In the genomic region with DNA sequence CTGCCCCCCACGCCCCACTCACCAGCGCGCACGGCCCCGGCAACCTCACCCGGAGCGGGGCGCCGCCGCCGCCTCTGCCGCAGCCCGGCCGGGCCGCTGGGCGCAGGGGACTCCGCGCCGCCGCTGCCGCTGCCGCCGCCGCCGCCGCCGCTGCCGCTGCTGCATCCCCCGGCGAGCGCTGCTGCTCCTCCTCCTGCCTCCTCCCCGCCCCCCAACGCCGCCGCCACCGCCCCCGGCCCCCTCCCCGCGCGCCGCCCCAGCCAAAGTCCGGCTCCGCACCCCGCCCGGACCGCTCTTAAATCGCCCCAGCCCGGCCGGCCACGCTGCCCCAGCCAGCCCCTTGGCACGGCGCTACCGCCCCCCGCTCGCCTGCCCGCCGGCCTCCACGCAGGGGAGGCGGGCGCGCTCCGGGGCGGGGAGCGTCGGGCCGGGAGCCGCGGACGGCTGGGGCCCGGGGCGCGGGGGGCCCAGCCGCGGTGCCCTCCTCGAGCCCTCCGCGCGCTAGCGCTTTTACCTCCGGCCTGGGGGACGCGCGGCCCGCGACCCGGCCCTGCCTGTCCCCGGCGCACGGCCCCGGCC, we compare ENCODE assay signal across 8 cellular contexts. TPM values are rescaled to one million over a fixed set of nuclear protein-coding genes. Genes with fewer than 3 reads are reported as not detected.
DNase-seq lines count a peak whose midpoint lies in the region; ATAC-seq and TF ChIP-seq lines count a peak whose summit lies in the region.

A gene (minus strand): TSS at position 161 of the 579 bp plus-strand sequence. CDS start 28,118 bp downstream, outside the sequence.

- ATAC-seq in thoracic aorta (ENCODE audit: insufficient number of reproducible peaks, low FRiP score, low read depth), result peak; percentile 33
- ATAC-seq in GM18498 (IDR thresholded peaks at IDR 0.05; ENCODE audit: unreplicated experiment), result no peak
- no peak for ATAC-seq in HG02798 (IDR thresholded peaks at IDR 0.05; ENCODE audit: poor library complexity, unreplicated experiment)

- peaks cover 40% of the 10 kb centered on the region for H3K27me3 ChIP-seq in HUES64 (ENCODE audit: insufficient read depth, low read length)
- H3K27me3 ChIP-seq in colonic mucosa, result no peaks in the 10 kb centered on the region
- no peaks in the 10 kb centered on the region for H3K27me3 ChIP-seq in liver (ENCODE audit: control insufficient read depth in 4 of 4, insufficient read depth in 4 of 4, low read length in 3 of 4)
- no peaks in the 10 kb centered on the region for H3K27me3 ChIP-seq in thoracic aorta (replicated peaks; ENCODE audit: insufficient read depth)

- peak within 1 kb of the TSS; percentile 75 for H3K9ac ChIP-seq in HUES64 (ENCODE audit: low read depth, low read length)
- H3K9ac ChIP-seq in colonic mucosa (ENCODE audit: low read depth in 2 of 2, low read length in 2 of 2), result peak within 1 kb of the TSS; percentile 70 to 74
- peak within 1 kb of the TSS; percentile 28 to 68 for H3K9ac ChIP-seq in liver (ENCODE audit: low read depth in 1 of 2, low read length in 2 of 2)

- intact Hi-C loops in colonic mucosa (cut with DNase I), result loop anchor here (5.0 kb wide), 1 partner anchor 837 kb away; no protein-coding TSS in a partner anchor

- H3K9me3 ChIP-seq in HUES64 (ENCODE audit: insufficient read depth, low read depth, low read length) (no peaks in the 10 kb centered on the region), colonic mucosa (no peaks in the 10 kb centered on the region), liver (ENCODE audit: control insufficient read depth in 4 of 4, low read length in 3 of 4) (no peaks in the 10 kb centered on the region), thoracic aorta (no peaks in the 10 kb centered on the region)

- H3K36me3 ChIP-seq in HUES64 (ENCODE audit: insufficient read depth, low read length), result peaks cover 4% of the 10 kb centered on the region; the same call in 1 of the 2 replicates
- H3K36me3 ChIP-seq in colonic mucosa, result no peaks in the 10 kb centered on the region
- H3K36me3 ChIP-seq in liver (ENCODE audit: control insufficient read depth in 4 of 4, insufficient read depth in 3 of 4, low read depth in 1 of 4, low read length in 3 of 4), result no peaks in the 10 kb centered on the region
- H3K36me3 ChIP-seq in thoracic aorta, result no peaks in the 10 kb centered on the region

- no peak for TF ChIP-seq RAD21 in liver (IDR thresholded peaks at IDR 0.05)

- H3K4me1 ChIP-seq in HUES64 (ENCODE audit: insufficient read depth, low read length) (peaks cover 30% of the 10 kb centered on the region), colonic mucosa (no peaks in the 10 kb centered on the region), liver (ENCODE audit: control insufficient read depth in 4 of 4, insufficient read depth in 4 of 4, low read length in 3 of 4) (peaks cover 0 to 42% (median 27%) of the 10 kb centered on the region in 4 donors), thoracic aorta (ENCODE audit: control insufficient read depth in 1 of 2, low read depth in 2 of 2) (peaks cover 6 to 14% of the 10 kb centered on the region in 2 donors)

- H3K27ac ChIP-seq in HUES64 (ENCODE audit: low read depth, low read length) (no peak within 1 kb of the TSS; the same call in 1 of the 2 replicates), colonic mucosa (peak within 1 kb of the TSS; percentile 82), liver (ENCODE audit: low read depth in 1 of 2, low read length in 2 of 2) (peak within 1 kb of the TSS; percentile 68 to 70), thoracic aorta (peak within 1 kb of the TSS; percentile 63 to 72)

- peak within 1 kb of the TSS; percentile 83 for H3K4me3 ChIP-seq in HUES64 (ENCODE audit: low read length)
- peak within 1 kb of the TSS; percentile 73 for H3K4me3 ChIP-seq in colonic mucosa
- peak within 1 kb of the TSS; percentile 72 to 83 (median 72) for H3K4me3 ChIP-seq in liver (ENCODE audit: low read depth in 1 of 3, low read length in 3 of 3)
- H3K4me3 ChIP-seq in thoracic aorta, result peak within 1 kb of the TSS; percentile 78

- TF ChIP-seq CTCF in colonic mucosa (IDR thresholded peaks at IDR 0.05), result no peak
- no peak for TF ChIP-seq CTCF in liver (IDR thresholded peaks at IDR 0.05; ENCODE audit: low read depth, low read length, missing input control)
- no peak for TF ChIP-seq CTCF in thoracic aorta (IDR thresholded peaks at IDR 0.05)

- WGBS in HUES64, result under 1% methylated on average over 79 of the region's 90 CpGs
- WGBS in liver, result 2% methylated on average over 90 of the region's 90 CpGs

- DNase-seq in AG20443 (ENCODE audit: low spot score) (peak; percentile 39), colonic mucosa (peak; percentile 70), thoracic aorta (ENCODE audit: low spot score) (no peak), NCI-H2107 (lab: John Stamatoyannopoulos, UW) (no peak)

TF ChIP-seq in liver, 16 proteins besides CTCF, POLR2A, EP300 and RAD21:
- no peak for TF ChIP-seq SP1 (IDR thresholded peaks at IDR 0.05)
- TF ChIP-seq EGR1 (IDR thresholded peaks at IDR 0.05; ENCODE audit: low read depth in 2 of 2), result no peak
- TF ChIP-seq HNF4A (conservative IDR thresholded peaks at IDR 0.05), result no peak
- no peak for TF ChIP-seq TAF1 (conservative IDR thresholded peaks at IDR 0.05)
- TF ChIP-seq FOXA2 (IDR thresholded peaks at IDR 0.05), result no peak
- TF ChIP-seq, protein P1, sequence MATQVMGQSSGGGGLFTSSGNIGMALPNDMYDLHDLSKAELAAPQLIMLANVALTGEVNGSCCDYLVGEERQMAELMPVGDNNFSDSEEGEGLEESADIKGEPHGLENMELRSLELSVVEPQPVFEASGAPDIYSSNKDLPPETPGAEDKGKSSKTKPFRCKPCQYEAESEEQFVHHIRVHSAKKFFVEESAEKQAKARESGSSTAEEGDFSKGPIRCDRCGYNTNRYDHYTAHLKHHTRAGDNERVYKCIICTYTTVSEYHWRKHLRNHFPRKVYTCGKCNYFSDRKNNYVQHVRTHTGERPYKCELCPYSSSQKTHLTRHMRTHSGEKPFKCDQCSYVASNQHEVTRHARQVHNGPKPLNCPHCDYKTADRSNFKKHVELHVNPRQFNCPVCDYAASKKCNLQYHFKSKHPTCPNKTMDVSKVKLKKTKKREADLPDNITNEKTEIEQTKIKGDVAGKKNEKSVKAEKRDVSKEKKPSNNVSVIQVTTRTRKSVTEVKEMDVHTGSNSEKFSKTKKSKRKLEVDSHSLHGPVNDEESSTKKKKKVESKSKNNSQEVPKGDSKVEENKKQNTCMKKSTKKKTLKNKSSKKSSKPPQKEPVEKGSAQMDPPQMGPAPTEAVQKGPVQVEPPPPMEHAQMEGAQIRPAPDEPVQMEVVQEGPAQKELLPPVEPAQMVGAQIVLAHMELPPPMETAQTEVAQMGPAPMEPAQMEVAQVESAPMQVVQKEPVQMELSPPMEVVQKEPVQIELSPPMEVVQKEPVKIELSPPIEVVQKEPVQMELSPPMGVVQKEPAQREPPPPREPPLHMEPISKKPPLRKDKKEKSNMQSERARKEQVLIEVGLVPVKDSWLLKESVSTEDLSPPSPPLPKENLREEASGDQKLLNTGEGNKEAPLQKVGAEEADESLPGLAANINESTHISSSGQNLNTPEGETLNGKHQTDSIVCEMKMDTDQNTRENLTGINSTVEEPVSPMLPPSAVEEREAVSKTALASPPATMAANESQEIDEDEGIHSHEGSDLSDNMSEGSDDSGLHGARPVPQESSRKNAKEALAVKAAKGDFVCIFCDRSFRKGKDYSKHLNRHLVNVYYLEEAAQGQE (IDR thresholded peaks at IDR 0.05), result no peak
- no peak for TF ChIP-seq YY1 (IDR thresholded peaks at IDR 0.05)
- no peak for TF ChIP-seq GABPA (IDR thresholded peaks at IDR 0.05 in 1 of 2, conservative IDR thresholded peaks at IDR 0.05 in 1 of 2)
- TF ChIP-seq RXRA (IDR thresholded peaks at IDR 0.05), result no peak
- no peak for TF ChIP-seq JUND (IDR thresholded peaks at IDR 0.05)
- TF ChIP-seq NR2F2 (IDR thresholded peaks at IDR 0.05), result no peak

RNA-seq across cellular contexts. Expression of the gene that starts here (rescaled TPM):
- polyA plus RNA-seq in HUES64 (2013, experiment 1 of 2), result 26.9 TPM
- 35.7 TPM for polyA plus RNA-seq in HUES64 (2013, experiment 2 of 2)
- total RNA-seq in colonic mucosa, result 100 to 1,000 TPM in 1 of 2 donors, 10 to 100 TPM in 1; 97.9 to 153 TPM
- 10 to 100 TPM; 11.4 to 12.6 TPM for total RNA-seq in liver
- 10 to 100 TPM in 1 of 2 donors, 1 to 10 TPM in 1; 8.1 to 25.4 TPM for polyA plus RNA-seq in liver
- total RNA-seq in thoracic aorta, result 10 to 100 TPM; 39.0 to 53.9 TPM

Comparison
In these comparisons a context has a peak if more than half of its experiments do, and no peak if none do; other contexts are left out.
1. DNase-seq: peak in AG20443 (single experiment) and colonic mucosa (single experiment); none in thoracic aorta (single experiment) and NCI-H2107 (single experiment).
2. Peak in every context shown above with its lines, with median percentiles within 50 percentile points of each other: H3K4me3 ChIP-seq and H3K9ac ChIP-seq.